In the genomic region with DNA sequence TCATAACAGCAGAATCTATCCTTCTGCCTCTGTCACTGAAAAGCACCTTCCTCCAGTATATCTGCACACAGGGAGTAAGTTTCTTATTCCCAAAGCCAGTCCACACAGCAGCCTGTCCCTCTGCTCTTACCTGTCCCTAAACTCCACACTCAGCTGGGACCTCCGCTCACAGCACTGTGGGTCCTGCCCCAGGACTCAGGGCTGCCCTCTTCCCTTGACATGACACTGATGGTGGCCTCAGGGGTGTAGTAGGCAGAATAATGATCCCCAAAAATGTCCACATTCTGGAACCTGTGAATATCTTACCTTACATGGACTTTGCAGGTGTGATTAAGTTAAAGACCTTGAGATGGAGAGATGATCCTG, we compare ENCODE assay signal across 15 cellular contexts. TPM values are rescaled to one million over a fixed set of nuclear protein-coding genes. Genes with fewer than 3 reads are reported as not detected.
A peak's percentile ranks its signal among the peaks of the same experiment; 100 is the strongest.
DNase-seq lines count a peak whose midpoint lies in the region; FAIRE-seq and TF ChIP-seq lines count a peak whose summit lies in the region.
"Had no signal": no experiment of that assay in that cellular context is flagged by ENCODE, and none has a peak within 500 bp of the region (broad histone marks: within the 10 kb centered on the region; RNA-seq: fewer than 3 reads in every experiment).

No MANE protein-coding gene starts in this region.

- H3K79me2 ChIP-seq in H1 (ENCODE audit: control insufficient read depth in 1 of 2, insufficient read depth in 2 of 2, low read length in 2 of 2): no peaks in the 10 kb centered on the region
- H3K79me2 ChIP-seq in H9 (ENCODE audit: insufficient read depth, low read length): no peaks in the 10 kb centered on the region

- peak overlapping the region; percentile 85 for H3K27ac Mint-ChIP-seq in T-helper 1 cell treated with Interleukin-12 subunit alpha and Interleukin-12 subunit beta and Interleukin-4 antibody, amounts not matched to agents 30 μg/mL and 1 μg/mL, for 36 hours
- no peak overlapping the region; a peak in 1 of 7 replicates for H3K27ac Mint-ChIP-seq in H9

- H3K4me1 ChIP-seq in Peyer's patch (peaks cover 6 to 55% (median 29%) of the 10 kb centered on the region in 4 donors), H1 (replicated peaks in 1 of 4; ENCODE audit: control insufficient read depth in 3 of 4, insufficient read depth in 4 of 4, low read length in 3 of 4) (peaks cover 0 to 12% (median 9%) of the 10 kb centered on the region in 4 experiments; a peak in 6 of 7 replicates), spleen (peaks cover 64 to 100% (median 90%) of the 10 kb centered on the region in 6 donors), H9 (ENCODE audit: insufficient read depth, low read length) (peaks cover 11% of the 10 kb centered on the region; the same call in 1 of the 2 replicates)

- H4K91ac ChIP-seq in H1 (replicated peaks; ENCODE audit: insufficient read length, low read length): no peak overlapping the region
- H4K91ac ChIP-seq in H9 (ENCODE audit: insufficient read length, low read depth, low read length): no peak overlapping the region

- H3K4me2 ChIP-seq in H1 (ENCODE audit: insufficient read depth in 1 of 2, low read depth in 2 of 2, low read length in 2 of 2) (no peak overlapping the region), H9 (ENCODE audit: insufficient read depth, insufficient read length, low read length) (no peak overlapping the region)

- H3K79me1 ChIP-seq in H1 (ENCODE audit: low read depth, low read length) (no peaks in the 10 kb centered on the region), H9 (ENCODE audit: insufficient read depth, low read depth, low read length, poor library complexity, severe bottlenecking) (no peaks in the 10 kb centered on the region)

- TF ChIP-seq POLR2A in Peyer's patch (IDR thresholded peaks at IDR 0.05) (no peak), H1 (IDR thresholded peaks at IDR 0.05; ENCODE audit: control extremely low read depth in 1 of 2, low read depth in 2 of 2, low read length in 2 of 2) (no peak), spleen (IDR thresholded peaks at IDR 0.05) (no peak)

- H4K20me1 ChIP-seq in H1 (replicated peaks in 1 of 2; ENCODE audit: control insufficient read depth in 1 of 2, insufficient read depth in 2 of 2, low read length in 2 of 2): no peaks in the 10 kb centered on the region
- no peaks in the 10 kb centered on the region for H4K20me1 ChIP-seq in H9 (ENCODE audit: control insufficient read depth, insufficient read depth, insufficient read length)

- H3K4me3 Mint-ChIP-seq in T-helper 1 cell treated with Interleukin-12 subunit alpha and Interleukin-12 subunit beta and Interleukin-4 antibody, amounts not matched to agents 30 μg/mL and 1 μg/mL, for 36 hours: no peak overlapping the region
- H3K4me3 Mint-ChIP-seq in H9: no peak overlapping the region; a peak in 1 of 5 replicates

- no peak overlapping the region for H2AFZ ChIP-seq in H1 (ENCODE audit: low read length)
- no peak overlapping the region for H2AFZ ChIP-seq in H9 (ENCODE audit: low read length)

- no peaks in the 10 kb centered on the region for H3K9me3 Mint-ChIP-seq in T-helper 1 cell treated with Interleukin-12 subunit alpha and Interleukin-12 subunit beta and Interleukin-4 antibody, amounts not matched to agents 30 μg/mL and 1 μg/mL, for 36 hours
- H3K9me3 Mint-ChIP-seq in H9: no peaks in the 10 kb centered on the region

- H3K27ac ChIP-seq in Peyer's patch: peak overlapping the region in 3 of 4 donors; percentile 51 to 71 (median 69)
- no peak overlapping the region for H3K27ac ChIP-seq in H1 (ENCODE audit: low read depth, low read length)
- H3K27ac ChIP-seq in spleen: peak overlapping the region; percentile 24 to 87 (median 70)
- no peak overlapping the region for H3K27ac ChIP-seq in H9 (ENCODE audit: insufficient read length, low read depth, low read length)
- H3K27ac ChIP-seq: 22Rv1, HL-60 had no signal

- H3K9me3 ChIP-seq in Peyer's patch (no peaks in the 10 kb centered on the region), H1 (ENCODE audit: insufficient read depth in 2 of 2, low read depth in 1 of 2, low read length in 1 of 2) (no peaks in the 10 kb centered on the region), spleen (no peaks in the 10 kb centered on the region), H9 (ENCODE audit: control insufficient read depth, low read depth, low read length) (no peaks in the 10 kb centered on the region)
- H3K9me3 ChIP-seq: sigmoid colon had no signal

- H3K14ac ChIP-seq in H1 (ENCODE audit: insufficient read length) (no peak overlapping the region), H9 (ENCODE audit: insufficient read depth, low read length) (no peak overlapping the region; the same call in 1 of the 2 replicates)

- H2BK120ac ChIP-seq in H1 (replicated peaks; ENCODE audit: low read depth, low read length) (no peak overlapping the region), H9 (ENCODE audit: low read depth, low read length, poor library complexity, severe bottlenecking) (no peak overlapping the region)

- no peak for FAIRE-seq in H1 (lab: Jason Lieb, UNC)
- FAIRE-seq: islet of Langerhans had no signal

- TF ChIP-seq EP300 in H1 (IDR thresholded peaks at IDR 0.05; ENCODE audit: borderline replicate concordance in 1 of 2, low read depth in 2 of 2, low read length in 2 of 2): no peak

- H3K18ac ChIP-seq in H1 (ENCODE audit: extremely low read depth, low read length) (no peak overlapping the region), H9 (ENCODE audit: insufficient read length, low read depth, low read length) (no peak overlapping the region)

- H3K27me3 ChIP-seq in Peyer's patch (no peaks in the 10 kb centered on the region), H1 (replicated peaks in 1 of 4; ENCODE audit: control insufficient read depth in 3 of 4, extremely low read depth in 1 of 4, insufficient read depth in 3 of 4, low read length in 3 of 4) (no peaks in the 10 kb centered on the region), spleen (replicated peaks in 1 of 7) (no peaks in the 10 kb centered on the region), H9 (ENCODE audit: insufficient read depth, low read length) (no peaks in the 10 kb centered on the region; the same call in 1 of the 2 replicates)
- H3K27me3 ChIP-seq: sigmoid colon had no signal

- H3K36me3 Mint-ChIP-seq in T-helper 1 cell treated with Interleukin-12 subunit alpha and Interleukin-12 subunit beta and Interleukin-4 antibody, amounts not matched to agents 30 μg/mL and 1 μg/mL, for 36 hours (ENCODE audit: low read depth): no peaks in the 10 kb centered on the region
- no peaks in the 10 kb centered on the region for H3K36me3 Mint-ChIP-seq in H9 (ENCODE audit: insufficient read depth in 1 of 3, low read depth in 3 of 3)

- no peak for TF ChIP-seq CTCF in Peyer's patch (IDR thresholded peaks at IDR 0.05)
- TF ChIP-seq CTCF in H1 (IDR thresholded peaks at IDR 0.05; ENCODE audit: control extremely low read depth in 1 of 3, insufficient read depth in 1 of 3, low read depth in 1 of 3, low read length in 3 of 3): no peak
- TF ChIP-seq CTCF in spleen (IDR thresholded peaks at IDR 0.05 in 8 of 11, conservative IDR thresholded peaks at IDR 0.05 in 3 of 11): no peak
- no peak for TF ChIP-seq CTCF in H9 (conservative IDR thresholded peaks at IDR 0.05)

- H2BK20ac ChIP-seq in H1 (ENCODE audit: low read length) (no peak overlapping the region), H9 (ENCODE audit: low read depth, low read length, poor library complexity, severe bottlenecking) (no peak overlapping the region)

- H3K9ac ChIP-seq in H1 (replicated peaks in 1 of 4; ENCODE audit: extremely low read depth in 1 of 4, low read depth in 3 of 4, low read length in 3 of 4) (no peak overlapping the region), H9 (ENCODE audit: extremely low read depth, insufficient read length, low read length) (no peak overlapping the region)

- H4K5ac ChIP-seq in H1 (ENCODE audit: insufficient read length, low read depth, low read length) (no peak overlapping the region), H9 (ENCODE audit: insufficient read length, low read depth, low read length) (no peak overlapping the region)

- H3K4ac ChIP-seq in H1 (replicated peaks; ENCODE audit: insufficient read length, low read depth, low read length) (no peak overlapping the region), H9 (ENCODE audit: low read depth, low read length) (no peak overlapping the region)

- H2BK15ac ChIP-seq in H1 (ENCODE audit: low read length): no peak overlapping the region
- H2BK15ac ChIP-seq in H9 (ENCODE audit: low read depth, low read length): no peak overlapping the region

- intact Hi-C loops in spleen (cut with DNase I; ENCODE audit: low total_unique reads) (no loop called here), posterior vena cava (cut with DNase I) (no loop called here)

- H3K56ac ChIP-seq in H1 (replicated peaks; ENCODE audit: insufficient read length, low read depth, low read length) (no peak overlapping the region), H9 (ENCODE audit: insufficient read length, low read depth, low read length) (no peak overlapping the region)

- H3K27me3 Mint-ChIP-seq in T-helper 1 cell treated with Interleukin-12 subunit alpha and Interleukin-12 subunit beta and Interleukin-4 antibody, amounts not matched to agents 30 μg/mL and 1 μg/mL, for 36 hours (ENCODE audit: low read depth): no peaks in the 10 kb centered on the region
- peaks cover 16% of the 10 kb centered on the region for H3K27me3 Mint-ChIP-seq in H9 (ENCODE audit: low read depth)

- H2BK5ac ChIP-seq in H1 (ENCODE audit: low read depth, low read length) (peak overlapping the region; percentile 38; the same call in 1 of the 2 replicates), H9 (ENCODE audit: insufficient read length, low read length) (no peak overlapping the region)

- H2BK12ac ChIP-seq in H1 (ENCODE audit: low read depth, low read length) (no peak overlapping the region), H9 (ENCODE audit: insufficient read length, low read depth, low read length) (no peak overlapping the region)

- CTCF ChIA-PET in H1 (lab: Charles Lee; ENCODE audit: partially characterized antibody): interaction anchor here (0.9 to 1.3 kb wide), 4 partner anchors 11 to 276 kb away, joined by 3 to 4 read pairs (median 3); no protein-coding TSS in a partner anchor

- POLR2A ChIA-PET in H1 (lab: Charles Lee; ENCODE audit: partially characterized antibody): no interaction called here

- H3K36me3 ChIP-seq in Peyer's patch: no peaks in the 10 kb centered on the region
- no peaks in the 10 kb centered on the region for H3K36me3 ChIP-seq in H1 (ENCODE audit: control insufficient read depth in 2 of 4, insufficient read depth in 4 of 4, low read length in 3 of 4)
- no peaks in the 10 kb centered on the region for H3K36me3 ChIP-seq in spleen
- H3K36me3 ChIP-seq: sigmoid colon had no signal

- no peak for DNase-seq in T-helper 1 cell
- no peak for DNase-seq in Peyer's patch
- DNase-seq in H1 (ENCODE audit: low read depth in 1 of 2, low spot score in 2 of 2): no peak
- DNase-seq in spleen: no peak
- DNase-seq in posterior vena cava (ENCODE audit: low spot score): no peak
- DNase-seq in H9: no peak
- DNase-seq in activated CD8-positive, alpha-beta memory T cell treated with anti-CD3 and anti-CD28 coated beads, Interleukin-2, amount 50 U/mL, for 48 hours: no peak
- DNase-seq: DMS 273 treated with DMSO at 0.1 percent for 48 hours, foreskin melanocyte, sigmoid colon, T-helper 9 cell had no signal

- H3K23me2 ChIP-seq in H1 (ENCODE audit: low read depth, low read length) (no peaks in the 10 kb centered on the region), H9 (ENCODE audit: insufficient read length, low read depth, low read length, poor library complexity, severe bottlenecking) (no peaks in the 10 kb centered on the region)

- TF ChIP-seq RAD21 in H1 (IDR thresholded peaks at IDR 0.05 in 1 of 2, conservative IDR thresholded peaks at IDR 0.05 in 1 of 2; ENCODE audit: low read depth in 2 of 2, low read length in 2 of 2): no peak

- H3K4me1 Mint-ChIP-seq in T-helper 1 cell treated with Interleukin-12 subunit alpha and Interleukin-12 subunit beta and Interleukin-4 antibody, amounts not matched to agents 30 μg/mL and 1 μg/mL, for 36 hours (ENCODE audit: low read depth): peaks cover 77% of the 10 kb centered on the region
- peaks cover 37 to 46% of the 10 kb centered on the region in 2 experiments for H3K4me1 Mint-ChIP-seq in H9

- no peak overlapping the region; the same call in 1 of the 2 replicates for H2AK5ac ChIP-seq in H1 (ENCODE audit: low read depth, low read length)
- H2AK5ac ChIP-seq in H9 (ENCODE audit: insufficient read length, low read length): no peak overlapping the region

- H3K23ac ChIP-seq in H1 (ENCODE audit: insufficient read length) (no peak overlapping the region), H9 (ENCODE audit: insufficient read length, low read depth, low read length) (no peak overlapping the region)

- H4K8ac ChIP-seq in H1 (ENCODE audit: extremely low read depth, insufficient read depth, low read length) (no peak overlapping the region), H9 (replicated peaks; ENCODE audit: insufficient read length, low read depth, low read length) (no peak overlapping the region)

- WGBS in H1 (ENCODE audit: extremely low coverage in 1 of 2, insufficient coverage in 1 of 2, insufficient read length in 1 of 2, insufficient replicate concordance in 2 of 2, low coverage in 1 of 2, low lambda C conversion rate in 2 of 2, missing lambda C conversion rate in 1 of 2), 2 experiments: 92% methylated on average over 1 of the region's 1 CpG; no CpG with 5 or more reads in 1 of the 2 experiments
- WGBS in spleen, 5 donors: 80 to 94% (median 90%) methylated on average over 1 of the region's 1 CpG
- WGBS in H9 (ENCODE audit: extremely low coverage, insufficient read length, low lambda C conversion rate): no CpG with 5 or more reads among the region's 1 CpG

- H3K4me3 ChIP-seq in Peyer's patch (no peak overlapping the region), H1 (ENCODE audit: extremely low read depth in 1 of 4, insufficient read depth in 2 of 4, low read depth in 3 of 4, low read length in 4 of 4) (no peak overlapping the region), spleen (no peak overlapping the region)
- H3K4me3 ChIP-seq: sigmoid colon had no signal

- H3T11ph ChIP-seq in H9 (ENCODE audit: low read length): no peak overlapping the region

RNA-seq across cellular contexts. Expression of gene EML4, which starts 39.7 kb away (rescaled TPM):
- total RNA-seq in Peyer's patch (100 to 1,000 TPM in 1 of 4 donors, 10 to 100 TPM in 3; 73.7 to 115 (median 84.4) TPM), spleen (100 to 1,000 TPM in 4 of 7 donors, 10 to 100 TPM in 3; 75.2 to 176 (median 103) TPM), posterior vena cava (10 to 100 TPM; 33.9 to 36.6 TPM), H9 (2021) (62.8 and 68.6 TPM in 2 replicates)
- total RNA-seq in H1 (2021; fragmentation: NEBNext Ultra II Directional; extraction: Animal tissue kit (Norgen Biotek cat#: 25700)): 99.4 and 104 TPM in 2 replicates
- polyA plus RNA-seq in H1 (2011; rRNA removed) (32.5 and 50.1 TPM in 2 replicates), spleen (10 to 100 TPM; 25.4 to 42.0 (median 32.0) TPM)
- 57.1 TPM for polyA plus RNA-seq in H1 (2011; cell fraction: cytosol; rRNA removed)
- 40.2 TPM for polyA plus RNA-seq in H1 (2011; cell fraction: nucleus; rRNA removed)
- 45.0 to 64.5 TPM (median 52.5 TPM) in 4 replicates for polyA plus RNA-seq in H1 (2012, experiment 1 of 2)
- polyA plus RNA-seq in H1 (2012, experiment 2 of 2): 3.5 TPM
- polyA plus RNA-seq in H1 (2013, experiment 1 of 2): 57.5 TPM
- 54.2 TPM for polyA plus RNA-seq in H1 (2013, experiment 2 of 2)
- polyA minus RNA-seq in H1 (2011; rRNA and poly(A)+ RNA removed): 111 and 154 TPM in 2 replicates
- polyA minus RNA-seq in H1 (2011; cell fraction: cytosol; rRNA and poly(A)+ RNA removed): 50.1 TPM
- polyA minus RNA-seq in H1 (2011; cell fraction: nucleus; rRNA and poly(A)+ RNA removed): 101 TPM

Comparison
In these comparisons a context has a peak if more than half of its experiments do, and no peak if none do; other contexts are left out.
1. H3K27ac ChIP-seq: peak in Peyer's patch (3 of 4) and spleen (8 of 8); none in H1 (single experiment) and H9 (single experiment).